ENCODE assay signal across 12 cellular contexts in genomic region chr4:90030953-90031352, GRCh38.
DNase-seq lines count a peak whose midpoint lies in the region; ATAC-seq and TF ChIP-seq lines count a peak whose summit lies in the region.
"Had no signal": no experiment of that assay in that cellular context is flagged by ENCODE, and none has a peak within 500 bp of the region (broad histone marks: within the 10 kb centered on the region; RNA-seq: fewer than 3 reads in every experiment).

No MANE protein-coding gene starts in this region.

- peaks cover 0 to 13% (median 6%) of the 10 kb centered on the region in 5 donors for H3K27me3 Mint-ChIP-seq in naive thymus-derived CD4-positive, alpha-beta T cell

- peak; percentile 19 for TF ChIP-seq CTCF in left ventricle myocardium inferior (IDR thresholded peaks at IDR 0.05; ENCODE audit: borderline replicate concordance)

- H3K27me3 ChIP-seq in left ventricle myocardium inferior (ENCODE audit: low read depth): no peaks in the 10 kb centered on the region
- no peaks in the 10 kb centered on the region for H3K27me3 ChIP-seq in right cardiac atrium (ENCODE audit: control insufficient read depth, insufficient read depth)
- no peaks in the 10 kb centered on the region for H3K27me3 ChIP-seq in naive thymus-derived CD4-positive, alpha-beta T cell (ENCODE audit: control insufficient read depth in 2 of 2, insufficient read depth in 2 of 2, low read length in 2 of 2)

- H3K4me1 ChIP-seq in left ventricle myocardium inferior (no peaks in the 10 kb centered on the region), right cardiac atrium (ENCODE audit: control insufficient read depth, insufficient read depth, low read length) (no peaks in the 10 kb centered on the region)
- H3K4me1 ChIP-seq in naive thymus-derived CD4-positive, alpha-beta T cell (ENCODE audit: control insufficient read depth in 2 of 2, insufficient read depth in 2 of 2, low read length in 2 of 2): no peaks in the 10 kb centered on the region

- H3K36me3 ChIP-seq in left ventricle myocardium inferior: no peaks in the 10 kb centered on the region
- H3K36me3 ChIP-seq in naive thymus-derived CD4-positive, alpha-beta T cell (ENCODE audit: control insufficient read depth in 2 of 3, insufficient read depth in 3 of 3, low read length in 3 of 3): no peaks in the 10 kb centered on the region

- ATAC-seq in right cardiac atrium: no peak
- ATAC-seq in naive thymus-derived CD4-positive, alpha-beta T cell: no peak
- no peak for ATAC-seq in GM21717 (IDR thresholded peaks at IDR 0.05; ENCODE audit: unreplicated experiment)

- DNase-seq in left ventricle myocardium inferior (no peak), right cardiac atrium (no peak), SK-MEL-5 (ENCODE audit: low read depth, low spot score) (peak; percentile 66), iPS DF 4.7 (ENCODE audit: extremely low read depth, low spot score) (peak; percentile 16), DMS79 (lab: John Stamatoyannopoulos, UW) (no peak), NCI-H1105 (lab: John Stamatoyannopoulos, UW) (no peak)
- DNase-seq in naive thymus-derived CD4-positive, alpha-beta T cell: no peak
- DNase-seq: activated CD4-positive, alpha-beta T cell treated with anti-CD3 and anti-CD28 coated beads for 1 hour; activated effector memory CD4-positive, alpha-beta T cell treated with Interleukin-2 at 50 U/mL for 16 hours; HCEC 1CT; NCI-H1436 treated with DMSO at 0.1 percent for 48 hours had no signal

- no peak overlapping the region for H3K4me3 Mint-ChIP-seq in naive thymus-derived CD4-positive, alpha-beta T cell

- peaks cover 0 to 1% (median 0%) of the 10 kb centered on the region in 7 donors for H3K4me1 Mint-ChIP-seq in naive thymus-derived CD4-positive, alpha-beta T cell

- intact Hi-C loops in left ventricle myocardium inferior (cut with micrococcal nuclease) (no loop called here), right cardiac atrium (cut with DNase I) (no loop called here)
- intact Hi-C loops in naive thymus-derived CD4-positive, alpha-beta T cell (cut with micrococcal nuclease): no loop called here

- in situ Hi-C loops in SK-MEL-5 (cut with HindIII; ENCODE audit: low pct_unique_long_range_greater_than_20kb, low sequenced_read_pairs): no loop called here

- H3K9me3 ChIP-seq in left ventricle myocardium inferior (replicated peaks) (peaks cover 8% of the 10 kb centered on the region), right cardiac atrium (ENCODE audit: control insufficient read depth, low read length) (no peaks in the 10 kb centered on the region)
- no peaks in the 10 kb centered on the region for H3K9me3 ChIP-seq in naive thymus-derived CD4-positive, alpha-beta T cell (ENCODE audit: control insufficient read depth in 2 of 3, low read length in 3 of 3)

- POLR2A ChIA-PET in naive thymus-derived CD4-positive, alpha-beta T cell (lab: Charles Lee): no interaction called here

- H3K9me3 Mint-ChIP-seq in naive thymus-derived CD4-positive, alpha-beta T cell: peaks cover 0 to 15% (median 0%) of the 10 kb centered on the region in 11 donors

- H3K27ac ChIP-seq in left ventricle myocardium inferior (replicated peaks): no peak overlapping the region
- H3K27ac ChIP-seq in right cardiac atrium (ENCODE audit: low read length): no peak overlapping the region
- H3K27ac ChIP-seq in naive thymus-derived CD4-positive, alpha-beta T cell (ENCODE audit: low read depth, low read length): no peak overlapping the region

- CTCF ChIA-PET in naive thymus-derived CD4-positive, alpha-beta T cell (lab: Charles Lee): no interaction called here

- H3K4me3 ChIP-seq in left ventricle myocardium inferior (no peak overlapping the region), right cardiac atrium (ENCODE audit: low read length) (no peak overlapping the region)
- no peak overlapping the region for H3K4me3 ChIP-seq in naive thymus-derived CD4-positive, alpha-beta T cell (ENCODE audit: low read length)

- WGBS in right cardiac atrium: 23% methylated on average over 3 of the region's 3 CpGs

- no peaks in the 10 kb centered on the region for H3K36me3 Mint-ChIP-seq in naive thymus-derived CD4-positive, alpha-beta T cell

- H3K27ac Mint-ChIP-seq in naive thymus-derived CD4-positive, alpha-beta T cell: no peak overlapping the region

Comparison
In these comparisons a context has a peak if more than half of its experiments do, and no peak if none do; other contexts are left out.
1. DNase-seq: peak in SK-MEL-5 (single experiment) and iPS DF 4.7 (single experiment); none in left ventricle myocardium inferior (single experiment), right cardiac atrium (0 of 3), naive thymus-derived CD4-positive, alpha-beta T cell (0 of 9), DMS79 (single experiment) and NCI-H1105 (single experiment).